In the genomic region with DNA sequence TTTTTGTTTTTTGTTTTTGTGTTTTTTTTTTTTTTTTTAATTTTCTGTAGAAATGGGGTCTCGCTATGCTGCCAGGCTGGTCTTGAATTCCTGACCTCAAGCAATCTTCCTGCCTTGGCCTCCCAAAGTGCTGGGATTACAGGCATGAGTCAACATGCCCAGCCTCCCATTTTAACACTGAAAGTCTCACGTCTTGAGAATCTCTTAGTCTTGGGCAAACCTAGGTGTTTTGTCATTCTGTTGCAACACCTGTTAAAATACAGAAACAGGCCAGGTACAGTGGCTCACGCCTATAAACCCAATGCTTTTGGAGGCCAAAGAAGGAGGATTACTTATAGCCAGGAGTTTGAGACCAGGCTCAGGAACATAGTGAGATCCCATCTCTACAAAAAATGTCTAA, we compare ENCODE assay signal across 24 cellular contexts.
"Had no signal": no experiment of that assay in that cellular context is flagged by ENCODE, and none has a peak within 500 bp of the region (broad histone marks: within the 10 kb centered on the region; RNA-seq: fewer than 3 reads in every experiment).

No MANE protein-coding gene starts in this region.

- FAIRE-seq: small intestine had no signal

- H3K27ac ChIP-seq: neural progenitor cell, ovary, parathyroid adenoma, psoas muscle, right lobe of liver, sigmoid colon, stomach, thoracic aorta, thyroid gland, tibial nerve, upper lobe of right lung, uterus had no signal

- H3K4me3 ChIP-seq: neural progenitor cell, ovary, psoas muscle, right lobe of liver, sigmoid colon, stomach, thoracic aorta, thyroid gland, tibial nerve, upper lobe of right lung, uterus had no signal

- H3K27me3 ChIP-seq: neural progenitor cell, ovary, right lobe of liver, sigmoid colon, stomach, thyroid gland, tibial nerve, upper lobe of right lung, uterus had no signal

- ATAC-seq: natural killer cell; psoas muscle; right cardiac atrium; right lobe of liver; stimulated activated effector memory CD8-positive, alpha-beta T cell treated with anti-CD3 and anti-CD28 coated beads, Interleukin-12 subunit alpha, Interleukin-12 subunit beta, amount 100 ng/mL, for 72 hours; stimulated activated naive B cell treated with anti-CD40 and anti-IgM and Interleukin-4, amounts not matched to agents 10 μg/mL and 1 μg/mL and 100 μg/mL, for 72 hours; upper lobe of right lung had no signal

- H3K9me3 ChIP-seq: ovary, psoas muscle, right lobe of liver, sigmoid colon, stomach, thoracic aorta, thyroid gland, tibial nerve, upper lobe of right lung, uterus had no signal

- DNase-seq: natural killer cell; occipital lobe; ovary; posterior cingulate gyrus; psoas muscle; right cardiac atrium; right lobe of liver; sigmoid colon; small intestine; stimulated activated CD4-positive, alpha-beta T cell treated with anti-CD3 and anti-CD28 coated beads, Interleukin-15, amount 100 ng/mL, for 24 hours; stimulated activated CD4-positive, alpha-beta T cell treated with anti-CD3 and anti-CD28 coated beads, Interleukin-2, amount 100 ng/mL, for 24 hours; stimulated activated CD4-positive, alpha-beta T cell treated with anti-CD3 and anti-CD28 coated beads, Interleukin-2, amount 100 ng/mL, for 48 hours; stimulated activated CD4-positive, alpha-beta T cell treated with anti-CD3 and anti-CD28 coated beads, Interleukin-4, amount 100 ng/mL, for 24 hours; stimulated activated naive B cell treated with anti-CD40 and anti-IgM and Interleukin-4, amounts not matched to agents 10 μg/mL and 1 μg/mL and 100 μg/mL, for 72 hours; stimulated activated naive CD4-positive, alpha-beta T cell treated with Interleukin-2 at 50 U/mL for 16 hours; stomach; thyroid gland; upper lobe of right lung; uterus had no signal

- H3K4me1 ChIP-seq: neural progenitor cell, parathyroid adenoma, psoas muscle, sigmoid colon, stomach, thyroid gland, tibial nerve, upper lobe of right lung, uterus had no signal

- H3K36me3 ChIP-seq: neural progenitor cell, ovary, right lobe of liver, sigmoid colon, stomach, thoracic aorta, thyroid gland, tibial nerve, upper lobe of right lung, uterus had no signal
